ENCODE assay signal across 3 cellular contexts in the genomic region with DNA sequence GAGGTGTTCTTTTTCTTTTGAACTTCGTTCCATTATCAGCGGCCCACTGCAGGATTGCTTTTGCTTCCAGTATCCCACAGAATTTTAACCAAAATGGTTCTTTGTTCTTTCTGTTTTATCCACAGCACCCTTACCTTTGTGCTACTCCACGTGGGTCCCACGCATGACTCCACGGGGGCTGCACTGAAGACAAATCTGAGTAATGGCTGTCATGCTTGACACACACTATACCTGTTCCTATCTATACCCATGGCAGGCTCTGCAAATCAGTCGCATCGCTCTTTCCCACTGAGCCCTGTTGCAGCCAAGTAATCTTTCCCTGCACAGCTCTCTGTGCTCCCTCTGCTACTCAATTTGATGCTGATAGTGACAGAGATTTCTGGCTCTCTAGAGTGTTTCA.
"Had no signal": no experiment of that assay in that cellular context is flagged by ENCODE, and none has a peak within 500 bp of the region (broad histone marks: within the 10 kb centered on the region; RNA-seq: fewer than 3 reads in every experiment).

No MANE protein-coding gene starts in this region.

- DNase-seq: GDM1, GF-D8 had no signal

- ATAC-seq: GM12878 had no signal
